Comparison of ENCODE assay signal across 2 cellular contexts in genomic region chr1:10561955-10562354, GRCh38.
TF ChIP-seq lines count a peak whose summit lies in the region.

No MANE protein-coding gene starts in this region.

TF ChIP-seq in SK-N-SH, 30 proteins besides CTCF, POLR2A, EP300 and RAD21 (continued from another document):
- no peak for TF ChIP-seq FOXJ3 (CRISPR knock-in tag; IDR thresholded peaks at IDR 0.05)
- TF ChIP-seq TEAD4 (IDR thresholded peaks at IDR 0.05; ENCODE audit: borderline replicate concordance, insufficient read depth): no peak
- no peak for TF ChIP-seq RCOR1 (IDR thresholded peaks at IDR 0.05; ENCODE audit: low read length)
- TF ChIP-seq PBX3 (IDR thresholded peaks at IDR 0.05): no peak
- TF ChIP-seq MEF2A (IDR thresholded peaks at IDR 0.05; ENCODE audit: borderline replicate concordance, low read depth): no peak

TF ChIP-seq in SK-N-SH treated with all-trans-retinoic acid at 6 μM for 48 hours, 23 proteins besides CTCF, POLR2A, EP300 and RAD21 (continued from another document):
- TF ChIP-seq CSRNP3 (CRISPR knock-in tag; IDR thresholded peaks at IDR 0.05) (no peak), ISL1 (CRISPR knock-in tag; IDR thresholded peaks at IDR 0.05) (no peak)
TF ChIP-seq in SK-N-SH treated with all-trans-retinoic acid at 6 μM for 48 hours: peak in this region for 0.
